Comparison of ENCODE assay signal across 1 cellular context in genomic region chr1:58165073-58165472, GRCh38.
A peak's percentile ranks its signal among the peaks of the same experiment; 100 is the strongest.
TF ChIP-seq lines count a peak whose summit lies in the region.

No MANE protein-coding gene starts in this region.

TF ChIP-seq in GM12878, 131 proteins besides CTCF, POLR2A, EP300 and RAD21 (continued from another document):
- 0 out of 2 replicates have a peak, but pooled peaks have one; percentile 22 for TF ChIP-seq IRF4 (IDR thresholded peaks at IDR 0.05; ENCODE audit: low read depth, low read length)
- peak; percentile 29; the same call in 1 of the 2 replicates for TF ChIP-seq RUNX3 (IDR thresholded peaks at IDR 0.05; ENCODE audit: low read length)
- peak; percentile 45 for TF ChIP-seq MEF2B (IDR thresholded peaks at IDR 0.05; ENCODE audit: partially characterized antibody, poor library complexity, severe bottlenecking)
- no peak for TF ChIP-seq TARDBP (IDR thresholded peaks at IDR 0.05; ENCODE audit: borderline replicate concordance)
- TF ChIP-seq GATAD2B (conservative IDR thresholded peaks at IDR 0.05; ENCODE audit: low read depth) = 0 out of 2 replicates have a peak, but pooled peaks have one; percentile 27
- peak; percentile 88 for TF ChIP-seq DPF2 (IDR thresholded peaks at IDR 0.05)
- no peak for TF ChIP-seq YY1 (IDR thresholded peaks at IDR 0.05; ENCODE audit: low read depth, low read length)
- TF ChIP-seq NR2F1 (conservative IDR thresholded peaks at IDR 0.05) = 0 out of 2 replicates have a peak, but pooled peaks have one; percentile 24
- 0 out of 2 replicates have a peak, but pooled peaks have one; percentile 39 for TF ChIP-seq ZNF217 (IDR thresholded peaks at IDR 0.05)
- peak; percentile 77 for TF ChIP-seq IKZF1 (conservative IDR thresholded peaks at IDR 0.05)
- TF ChIP-seq IKZF2 (IDR thresholded peaks at IDR 0.05) = peak; percentile 52 to 68; a peak in 3 of 4 replicates
- TF ChIP-seq BMI1 (IDR thresholded peaks at IDR 0.05; ENCODE audit: borderline replicate concordance) = 0 out of 2 replicates have a peak, but pooled peaks have one; percentile 27
- TF ChIP-seq SPI1 (IDR thresholded peaks at IDR 0.05; ENCODE audit: borderline replicate concordance, insufficient read depth, low read depth, low read length) = peak; percentile 90
- peak; percentile 49 for TF ChIP-seq MTA2 (IDR thresholded peaks at IDR 0.05; ENCODE audit: low read depth)
- 0 out of 2 replicates have a peak, but pooled peaks have one; percentile 29 for TF ChIP-seq RELB (IDR thresholded peaks at IDR 0.05; ENCODE audit: low read depth)
- TF ChIP-seq USF2 (IDR thresholded peaks at IDR 0.05; ENCODE audit: borderline replicate concordance, low read depth, low read length) = no peak
- TF ChIP-seq ZNF24 (IDR thresholded peaks at IDR 0.05) = 0 out of 2 replicates have a peak, but pooled peaks have one; percentile 20
